1 cellular context compared by ENCODE assay signal in genomic region chrX:1466971-1467561, GRCh38.
TF ChIP-seq lines count a peak whose summit lies in the region.

No MANE protein-coding gene starts in this region.

TF ChIP-seq in GM12878, 131 proteins besides CTCF, POLR2A, EP300 and RAD21 (continued from another document and continues in another):
- no peak for TF ChIP-seq BMI1 (IDR thresholded peaks at IDR 0.05; ENCODE audit: borderline replicate concordance)
- no peak for TF ChIP-seq SUZ12 (IDR thresholded peaks at IDR 0.05; ENCODE audit: unreplicated experiment)
- TF ChIP-seq YY1 (IDR thresholded peaks at IDR 0.05; ENCODE audit: low read depth, low read length): 0 out of 2 replicates have a peak, but pooled peaks have one; percentile 36
- TF ChIP-seq E2F8 (IDR thresholded peaks at IDR 0.05; ENCODE audit: low read depth, partially characterized antibody): no peak
- no peak for TF ChIP-seq ZNF274 (IDR thresholded peaks at IDR 0.05; ENCODE audit: insufficient read depth, insufficient read length)
- TF ChIP-seq ZNF622 (IDR thresholded peaks at IDR 0.05): no peak
- TF ChIP-seq NFXL1 (IDR thresholded peaks at IDR 0.05; ENCODE audit: borderline replicate concordance): no peak
- no peak for TF ChIP-seq CBX5 (IDR thresholded peaks at IDR 0.05; ENCODE audit: low read depth)
- TF ChIP-seq RB1 (IDR thresholded peaks at IDR 0.05; ENCODE audit: borderline replicate concordance): no peak
- TF ChIP-seq HDAC6 (IDR thresholded peaks at IDR 0.05; ENCODE audit: unreplicated experiment): no peak
- TF ChIP-seq NR2C2 (IDR thresholded peaks at IDR 0.05; ENCODE audit: borderline replicate concordance, control insufficient read depth, insufficient read length, low read depth): no peak
- TF ChIP-seq CBX3 (IDR thresholded peaks at IDR 0.05; ENCODE audit: borderline replicate concordance, low read depth): no peak
- no peak for TF ChIP-seq SMAD1 (IDR thresholded peaks at IDR 0.05; ENCODE audit: low read depth, partially characterized antibody)
- TF ChIP-seq TAF1 (IDR thresholded peaks at IDR 0.05; ENCODE audit: borderline replicate concordance, low read depth, low read length): no peak
- no peak for TF ChIP-seq CHD4 (IDR thresholded peaks at IDR 0.05)
- no peak for TF ChIP-seq ZBTB11 (CRISPR knock-in tag; IDR thresholded peaks at IDR 0.05)
- no peak for TF ChIP-seq ATF2 (IDR thresholded peaks at IDR 0.05; ENCODE audit: low read length)
- TF ChIP-seq KDM1A (IDR thresholded peaks at IDR 0.05; ENCODE audit: borderline replicate concordance): no peak
- TF ChIP-seq ZBTB33 (IDR thresholded peaks at IDR 0.05): no peak
- TF ChIP-seq ZZZ3 (IDR thresholded peaks at IDR 0.05; ENCODE audit: control insufficient read depth, insufficient read length, low read depth): no peak
- TF ChIP-seq MTA3 (IDR thresholded peaks at IDR 0.05; ENCODE audit: borderline replicate concordance, low read length): no peak
- TF ChIP-seq ZNF384 (IDR thresholded peaks at IDR 0.05; ENCODE audit: borderline replicate concordance, low read depth, low read length): no peak
- no peak for TF ChIP-seq MYC (IDR thresholded peaks at IDR 0.05; ENCODE audit: insufficient read depth, insufficient read length, insufficient replicate concordance, low read length, severe bottlenecking)
- TF ChIP-seq MEF2B (IDR thresholded peaks at IDR 0.05; ENCODE audit: partially characterized antibody, poor library complexity, severe bottlenecking): peak; percentile 48
- 0 out of 2 replicates have a peak, but pooled peaks have one; percentile 37 for TF ChIP-seq NR2F1 (conservative IDR thresholded peaks at IDR 0.05)
- no peak for TF ChIP-seq EGR1 (IDR thresholded peaks at IDR 0.05; ENCODE audit: borderline replicate concordance in 1 of 2, low read depth in 2 of 2, low read length in 2 of 2)
- TF ChIP-seq SP1 (IDR thresholded peaks at IDR 0.05; ENCODE audit: low read depth, low read length): no peak
- no peak for TF ChIP-seq SPI1 (IDR thresholded peaks at IDR 0.05; ENCODE audit: borderline replicate concordance, insufficient read depth, low read depth, low read length)
- no peak for TF ChIP-seq BCL3 (IDR thresholded peaks at IDR 0.05; ENCODE audit: borderline replicate concordance, insufficient read depth, low read depth, low read length, poor library complexity, severe bottlenecking)
- no peak for TF ChIP-seq CHD1 (IDR thresholded peaks at IDR 0.05; ENCODE audit: low read depth, low read length)
- no peak for TF ChIP-seq STAT1 (conservative IDR thresholded peaks at IDR 0.05)
- TF ChIP-seq RUNX3 (IDR thresholded peaks at IDR 0.05; ENCODE audit: low read length): peak; percentile 16; the same call in 1 of the 2 replicates
- TF ChIP-seq ZNF207 (IDR thresholded peaks at IDR 0.05; ENCODE audit: borderline replicate concordance): 0 out of 2 replicates have a peak, but pooled peaks have one; percentile 36
- TF ChIP-seq ASH2L (IDR thresholded peaks at IDR 0.05; ENCODE audit: borderline replicate concordance, low read depth): no peak
- peak; percentile 59; the same call in 1 of the 2 replicates for TF ChIP-seq LARP7 (IDR thresholded peaks at IDR 0.05)
- TF ChIP-seq REST (IDR thresholded peaks at IDR 0.05; ENCODE audit: low read depth, low read length): no peak
- TF ChIP-seq SUPT20H (IDR thresholded peaks at IDR 0.05; ENCODE audit: borderline replicate concordance, control insufficient read depth, low read depth, low read length): no peak
- no peak for TF ChIP-seq HDAC2 (IDR thresholded peaks at IDR 0.05)
- TF ChIP-seq EED (IDR thresholded peaks at IDR 0.05; ENCODE audit: low read depth): peak; percentile 53; the same call in 1 of the 2 replicates
- peak; percentile 95 to 97 for TF ChIP-seq BHLHE40 (IDR thresholded peaks at IDR 0.05; ENCODE audit: borderline replicate concordance in 1 of 2, low read depth in 2 of 2, low read length in 1 of 2)
- TF ChIP-seq MXI1 (IDR thresholded peaks at IDR 0.05; ENCODE audit: low read depth, low read length): peak; percentile 43; the same call in 1 of the 2 replicates
- TF ChIP-seq JUND (IDR thresholded peaks at IDR 0.05; ENCODE audit: low read depth, low read length): no peak
- TF ChIP-seq MYB (IDR thresholded peaks at IDR 0.05; ENCODE audit: borderline replicate concordance, low read depth, low read length): 0 out of 2 replicates have a peak, but pooled peaks have one; percentile 42
- TF ChIP-seq MTA2 (IDR thresholded peaks at IDR 0.05; ENCODE audit: low read depth): peak; percentile 53; the same call in 1 of the 2 replicates
- TF ChIP-seq WRNIP1 (IDR thresholded peaks at IDR 0.05; ENCODE audit: borderline replicate concordance, low read depth, low read length): no peak
- TF ChIP-seq TCF7 (IDR thresholded peaks at IDR 0.05; ENCODE audit: borderline replicate concordance): no peak
- TF ChIP-seq RCOR1 (conservative IDR thresholded peaks at IDR 0.05; ENCODE audit: low read depth, low read length): no peak
- TF ChIP-seq USF1 (IDR thresholded peaks at IDR 0.05; ENCODE audit: borderline replicate concordance, extremely low read length, insufficient read depth, low read depth, low read length): no peak
- no peak for TF ChIP-seq E2F4 (IDR thresholded peaks at IDR 0.05; ENCODE audit: low read depth, low read length)
- TF ChIP-seq FOXK2 (IDR thresholded peaks at IDR 0.05): no peak
